3 cellular contexts compared by ENCODE assay signal in the genomic region with DNA sequence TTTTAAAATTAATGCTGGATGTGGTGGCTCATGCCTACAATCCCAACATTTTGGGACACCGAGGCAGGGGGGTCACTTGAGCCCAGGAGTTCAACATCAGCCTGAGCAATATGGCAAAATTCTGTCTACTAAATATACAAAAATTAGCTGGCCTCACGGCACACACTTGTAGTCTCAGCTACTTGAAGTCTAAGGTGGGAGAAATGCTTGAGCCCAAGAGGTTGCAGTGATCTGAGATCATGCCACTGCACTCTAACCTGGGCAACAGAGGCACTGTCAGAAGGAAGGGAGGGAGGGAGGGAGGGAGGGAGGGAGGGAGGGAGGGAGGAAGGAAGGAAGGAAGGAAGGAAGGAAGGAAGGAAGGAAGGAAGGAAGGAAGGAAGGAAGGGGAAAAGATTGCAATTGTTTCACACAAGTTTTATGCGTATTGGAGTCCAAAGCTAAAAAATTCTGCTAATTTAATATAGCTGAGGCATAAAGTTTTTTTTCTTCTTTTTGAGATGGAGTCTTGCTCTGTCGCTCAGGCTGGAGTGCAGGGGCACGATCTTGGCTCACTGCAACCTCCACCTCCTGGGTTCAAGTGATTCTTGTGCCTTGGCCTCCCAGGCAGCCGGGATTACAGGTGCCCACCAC.
DNase-seq lines count a peak whose midpoint lies in the region; ATAC-seq and TF ChIP-seq lines count a peak whose summit lies in the region.
"Not testable (repeated sequence)": the region's sequence is repeated elsewhere in the genome, so short reads cannot be mapped to it uniquely, and the experiment has no call there.

No MANE protein-coding gene starts in this region.

- not testable (repeated sequence) for ATAC-seq in IMR-90 (ENCODE audit: low read depth)

- not testable (repeated sequence) for H2BK15ac ChIP-seq in IMR-90 (ENCODE audit: low read depth, low read length)

- H3K27ac ChIP-seq in A673 (ENCODE audit: low read depth, low read length, poor library complexity, severe bottlenecking) (peak overlapping the region; percentile 91), SK-N-MC (peak overlapping the region; percentile 92)
- not testable (repeated sequence) for H3K27ac ChIP-seq in IMR-90 (ENCODE audit: insufficient read depth, low read length)

- not testable (repeated sequence) for BruUV-seq in A673 (replicated peaks; lab: Mats Ljungman, UMichigan); IMR-90 (replicated peaks; lab: Mats Ljungman, UMichigan)

- H3K14ac ChIP-seq in IMR-90 (replicated peaks; ENCODE audit: low read depth, low read length), result not testable (repeated sequence)

- not testable (repeated sequence) for H3K9ac ChIP-seq in IMR-90 (ENCODE audit: low read depth, low read length)
- H3K9ac ChIP-seq in SK-N-MC (ENCODE audit: insufficient read length), result peak overlapping the region; percentile 29

- H4K20me1 ChIP-seq in IMR-90 (ENCODE audit: insufficient read depth, low read length), result not testable (repeated sequence)

- peaks cover 8 to 24% of the 10 kb centered on the region in 2 experiments; a peak in 2 of 4 replicates for H3K79me1 ChIP-seq in IMR-90 (ENCODE audit: low read depth in 1 of 2, low read length in 2 of 2)

- not testable (repeated sequence) for H3K4me3 ChIP-seq in A673 (ENCODE audit: low read depth, low read length, poor library complexity, severe bottlenecking); IMR-90 (ENCODE audit: insufficient read depth, low read depth, low read length)
- H3K4me3 ChIP-seq in SK-N-MC, result peak overlapping the region; percentile 38; the same call in 1 of the 2 replicates

- not testable (repeated sequence) for H2BK5ac ChIP-seq in IMR-90 (ENCODE audit: low read depth, low read length, poor library complexity, severe bottlenecking)

- H4K91ac ChIP-seq in IMR-90 (ENCODE audit: insufficient read depth, low read depth, low read length), result not testable (repeated sequence)

- not testable (repeated sequence) for H3K18ac ChIP-seq in IMR-90 (ENCODE audit: low read depth, low read length)

- 0 out of 4 replicates have a peak overlapping the region, but pooled peaks of 1 of the 2 experiments have one; percentile 13 for H4K8ac ChIP-seq in IMR-90 (ENCODE audit: low read depth in 2 of 2, low read length in 2 of 2)

- H2AK9ac ChIP-seq in IMR-90 (replicated peaks; ENCODE audit: low read depth, low read length, poor library complexity), result peak overlapping the region; percentile 43

- dilution Hi-C loops in IMR-90 (cut with HindIII; ENCODE audit: low sequenced_read_pairs, unreplicated experiment), result not testable (repeated sequence)

- H4K5ac ChIP-seq in IMR-90 (ENCODE audit: low read depth, low read length), result not testable (repeated sequence)

- not testable (repeated sequence) for H2AFZ ChIP-seq in IMR-90 (replicated peaks; ENCODE audit: low read length, poor library complexity)

- H2AK5ac ChIP-seq in IMR-90 (ENCODE audit: low read depth, low read length), result not testable (repeated sequence)

- H3K27me3 ChIP-seq in A673 (replicated peaks; ENCODE audit: insufficient read depth, low read depth, low read length, poor library complexity); IMR-90 (ENCODE audit: control insufficient read depth, insufficient read depth, low read length): not testable (repeated sequence)

- TF ChIP-seq POLR2A in IMR-90 (IDR thresholded peaks at IDR 0.05; ENCODE audit: low read depth, low read length), result not testable (repeated sequence)

- in situ Hi-C loops in IMR-90 (cut with MboI; ENCODE audit: low sequenced_read_pairs), result not testable (repeated sequence)

- not testable (repeated sequence) for H2BK20ac ChIP-seq in IMR-90 (ENCODE audit: low read depth, low read length)

- not testable (repeated sequence) for TF ChIP-seq CTCF in A673 (conservative IDR thresholded peaks at IDR 0.05; ENCODE audit: low read depth, low read length); IMR-90 (conservative IDR thresholded peaks at IDR 0.05; ENCODE audit: low read depth, low read length)

- H3K56ac ChIP-seq in IMR-90 (ENCODE audit: extremely low read depth, insufficient read depth, low read length), result not testable (repeated sequence)

- peaks cover 57% of the 10 kb centered on the region for H3K4me1 ChIP-seq in A673 (ENCODE audit: insufficient read depth, low read length, poor library complexity, severe bottlenecking)
- H3K4me1 ChIP-seq in IMR-90 (ENCODE audit: control insufficient read depth, insufficient read depth, low read length), result peaks cover 14% of the 10 kb centered on the region

- POLR2A ChIA-PET in A673 (lab: Charles Lee; ENCODE audit: low non-redundant PET); IMR-90 (lab: Charles Lee; ENCODE audit: unreplicated experiment): not testable (repeated sequence)

- WGBS in IMR-90 (ENCODE audit: extremely low coverage in 2 of 2, insufficient read length in 1 of 2), 2 experiments, result 86% methylated on average over 1 of the region's 6 CpGs; no CpG with 5 or more reads in 1 of the 2 experiments

- not testable (repeated sequence) for H3K23ac ChIP-seq in IMR-90 (ENCODE audit: low read depth, low read length)

- intact Hi-C loops in A673 (cut with micrococcal nuclease; ENCODE audit: unreplicated experiment), result loop anchor here (1.0 to 10.0 kb wide), 2 partner anchors 50 to 659 kb away; no protein-coding TSS in a partner anchor
- intact Hi-C loops in IMR-90 (cut with micrococcal nuclease), result not testable (repeated sequence)

- peaks cover 14% of the 10 kb centered on the region for H3K9me1 ChIP-seq in IMR-90 (ENCODE audit: insufficient read depth, low read length)

- CTCF ChIA-PET in A673 (lab: Charles Lee), result interaction anchor here (0.8 kb wide), 1 partner anchor 481 kb away, joined by 3 read pairs; no protein-coding TSS in a partner anchor
- CTCF ChIA-PET in IMR-90 (lab: Yijun Ruan, JAX), result not testable (repeated sequence)

- not testable (repeated sequence) for H3K36me3 ChIP-seq in A673 (ENCODE audit: insufficient read depth, low read length, poor library complexity, severe bottlenecking); IMR-90 (ENCODE audit: control insufficient read depth, insufficient read depth, low read length); SK-N-MC (ENCODE audit: insufficient read depth, low read length)

- not testable (repeated sequence) for TF ChIP-seq RAD21 in IMR-90 (IDR thresholded peaks at IDR 0.05; ENCODE audit: low read length)

- DNase-seq in A673 (ENCODE audit: low spot score) (peak; percentile 74), SK-N-MC (ENCODE audit: low read depth, low spot score) (peak; percentile 52)
- DNase-seq in IMR-90, result not testable (repeated sequence)

- not testable (repeated sequence) for H3K4me2 ChIP-seq in IMR-90 (ENCODE audit: low read depth, low read length)

- H3K9me3 ChIP-seq in A673 (ENCODE audit: low read depth, low read length, poor library complexity, severe bottlenecking); IMR-90 (ENCODE audit: control insufficient read depth, insufficient read depth, low read length); SK-N-MC (ENCODE audit: low read depth, low read length): not testable (repeated sequence)

- H3K4ac ChIP-seq in IMR-90 (ENCODE audit: low read depth, low read length), result not testable (repeated sequence)

- H2BK120ac ChIP-seq in IMR-90 (ENCODE audit: low read depth, low read length), result not testable (repeated sequence)
